In genomic region chr2:54673501-54673998, GRCh38 we compare ENCODE assay signal across 8 cellular contexts. TPM values are rescaled to one million over a fixed set of nuclear protein-coding genes. Genes with fewer than 3 reads are reported as not detected.
DNase-seq lines count a peak whose midpoint lies in the region; ATAC-seq and TF ChIP-seq lines count a peak whose summit lies in the region.

No MANE protein-coding gene starts in this region.

- ATAC-seq in GM18870 (IDR thresholded peaks at IDR 0.05; ENCODE audit: unreplicated experiment): peak; percentile 41
- ATAC-seq in HG03103 (IDR thresholded peaks at IDR 0.05; ENCODE audit: low read depth, unreplicated experiment): peak; percentile 44
- peak; percentile 91 for ATAC-seq in Right ventricle myocardium inferior

- intact Hi-C loops in Right ventricle myocardium inferior (cut with DNase I): no loop called here
- intact Hi-C loops in sigmoid colon (cut with DNase I): no loop called here

- peak overlapping the region; percentile 73 to 89 (median 77) for H3K27ac ChIP-seq in sigmoid colon

- H3K4me3 ChIP-seq in sigmoid colon: peak overlapping the region in 1 of 4 donors; percentile 20

- DNase-seq in activated CD8-positive, alpha-beta memory T cell treated with anti-CD3 and anti-CD28 coated beads, Interleukin-2, amount 50 U/mL, for 48 hours: peak; percentile 71
- DNase-seq in Right ventricle myocardium inferior (ENCODE audit: missing footprints) (peak; percentile 91), sigmoid colon (peak; percentile 93), COR-L47 (lab: John Stamatoyannopoulos, UW) (no peak), DMS53 treated with DMSO at 0.1 percent for 48 hours (lab: John Stamatoyannopoulos, UW; ENCODE audit: unreplicated experiment) (no peak), DMS 273 (lab: John Stamatoyannopoulos, UW; ENCODE audit: unreplicated experiment) (no peak)

- WGBS in sigmoid colon, 2 donors: 2 to 25% methylated on average over 16 of the region's 16 CpGs

- H3K27me3 ChIP-seq in sigmoid colon: no peaks in the 10 kb centered on the region

- no peak for TF ChIP-seq POLR2A in sigmoid colon (IDR thresholded peaks at IDR 0.05)

- H3K9me3 ChIP-seq in sigmoid colon: no peaks in the 10 kb centered on the region

- H3K4me1 ChIP-seq in sigmoid colon: peaks cover 0 to 40% (median 33%) of the 10 kb centered on the region in 4 donors

- no peak for TF ChIP-seq EP300 in sigmoid colon (IDR thresholded peaks at IDR 0.05)

- TF ChIP-seq CTCF in sigmoid colon (IDR thresholded peaks at IDR 0.05): no peak

- peaks cover 0 to 5% (median 1%) of the 10 kb centered on the region in 4 donors for H3K36me3 ChIP-seq in sigmoid colon

RNA-seq across cellular contexts. Expression of gene EML6, which starts 49.9 kb away (rescaled TPM):
- total RNA-seq in Right ventricle myocardium inferior (0.16 TPM), sigmoid colon (1 to 10 TPM in 3 of 4 donors, under 1 TPM in 1; 0.66 to 1.9 (median 1.2) TPM)
- polyA plus RNA-seq in sigmoid colon: 1 to 10 TPM in 2 of 3 donors, under 1 TPM in 1; 0.46 to 2.2 (median 1.2) TPM

Comparison
In these comparisons a context has a peak if more than half of its experiments do, and no peak if none do; other contexts are left out.
1. ATAC-seq: peak in every context shown above with its lines; median percentile 91 in Right ventricle myocardium inferior; 44 in HG03103; 41 in GM18870.
2. DNase-seq: peak in activated CD8-positive, alpha-beta memory T cell treated with anti-CD3 and anti-CD28 coated beads, Interleukin-2, amount 50 U/mL, for 48 hours (single experiment), Right ventricle myocardium inferior (single experiment) and sigmoid colon (single experiment); none in COR-L47 (single experiment), DMS53 treated with DMSO at 0.1 percent for 48 hours (single experiment) and DMS 273 (single experiment).